ENCODE assay signal across 8 cellular contexts in the genomic region with DNA sequence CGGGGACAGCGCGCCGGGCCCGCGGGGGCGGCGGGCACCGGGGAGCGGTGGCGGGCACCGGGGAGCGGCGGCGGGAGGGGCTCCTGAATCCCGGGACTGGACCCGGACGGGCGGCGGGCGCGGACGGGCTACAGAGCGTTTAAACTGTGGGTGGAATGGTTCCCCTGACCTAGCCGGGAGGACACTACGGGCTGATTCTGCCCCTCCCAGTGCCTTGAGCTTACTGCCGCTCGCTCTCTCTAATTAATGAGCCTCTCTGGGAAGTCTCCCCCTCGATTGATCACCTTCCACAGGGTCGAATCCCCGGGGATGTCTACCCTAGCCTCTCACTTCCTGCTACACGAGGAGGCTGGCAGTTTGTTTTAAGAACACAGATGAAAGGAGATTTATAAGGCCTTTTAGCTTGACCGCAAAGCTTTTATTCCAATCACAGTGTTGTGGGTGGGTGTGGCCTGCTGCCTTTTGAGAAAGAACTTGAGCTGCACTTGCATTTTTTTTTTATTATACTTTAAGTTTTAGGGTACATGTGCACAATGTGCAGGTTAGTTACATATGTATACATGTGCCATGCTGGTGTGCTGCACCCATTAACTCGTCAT. TPM values are rescaled to one million over a fixed set of nuclear protein-coding genes. Genes with fewer than 3 reads are reported as not detected.
DNase-seq lines count a peak whose midpoint lies in the region; ATAC-seq, FAIRE-seq and TF ChIP-seq lines count a peak whose summit lies in the region.

No MANE protein-coding gene starts in this region.

- H3K27ac ChIP-seq in kidney (ENCODE audit: low read depth in 2 of 2, low read length in 2 of 2) (no peak overlapping the region), subcutaneous abdominal adipose tissue (ENCODE audit: low read depth, low read length) (no peak overlapping the region)

- POLR2A ChIA-PET in Caco-2 (lab: Charles Lee): interaction anchor here (0.9 kb wide), 1 partner anchor 12 kb away, joined by 3 read pairs; no protein-coding TSS in a partner anchor

- no peak for DNase-seq in Caco-2
- DNase-seq in activated T-helper 2 cell treated with anti-CD3 and anti-CD28 coated beads, Interferon-gamma antibody, Interleukin-2, Interleukin-4, amounts not matched to agents 10 μg/mL and 5 μg/mL and 100 μg/mL, durations not matched to agents 14 hours and 24 hours and 36 hours (ENCODE audit: low spot score): no peak
- no peak for DNase-seq in kidney
- no peak for DNase-seq in kidney glomerular epithelial cell (lab: John Stamatoyannopoulos, UW)

- H3K4me1 Mint-ChIP-seq in Caco-2 (ENCODE audit: low read depth, unreplicated experiment): peaks cover 7% of the 10 kb centered on the region
- peaks cover 6% of the 10 kb centered on the region for H3K4me1 Mint-ChIP-seq in activated T-helper 2 cell treated with anti-CD3 and anti-CD28 coated beads, Interferon-gamma antibody, Interleukin-2, Interleukin-4, amounts not matched to agents 10 μg/mL and 5 μg/mL and 100 μg/mL, durations not matched to agents 14 hours and 24 hours and 36 hours (ENCODE audit: low read depth)

- peaks cover 3% of the 10 kb centered on the region for H3K27me3 Mint-ChIP-seq in Caco-2 (ENCODE audit: insufficient read depth, unreplicated experiment)
- peaks cover 42% of the 10 kb centered on the region for H3K27me3 Mint-ChIP-seq in activated T-helper 2 cell treated with anti-CD3 and anti-CD28 coated beads, Interferon-gamma antibody, Interleukin-2, Interleukin-4, amounts not matched to agents 10 μg/mL and 5 μg/mL and 100 μg/mL, durations not matched to agents 14 hours and 24 hours and 36 hours (ENCODE audit: low read depth)

- H3K4me3 Mint-ChIP-seq in Caco-2 (ENCODE audit: unreplicated experiment): peak overlapping the region; percentile 68
- peak overlapping the region; percentile 42 for H3K4me3 Mint-ChIP-seq in activated T-helper 2 cell treated with anti-CD3 and anti-CD28 coated beads, Interferon-gamma antibody, Interleukin-2, Interleukin-4, amounts not matched to agents 10 μg/mL and 5 μg/mL and 100 μg/mL, durations not matched to agents 14 hours and 24 hours and 36 hours (ENCODE audit: low read depth)

- H3K27me3 ChIP-seq in Caco-2 (replicated peaks; ENCODE audit: control insufficient read depth, insufficient read depth, low read length) (no peaks in the 10 kb centered on the region), subcutaneous abdominal adipose tissue (ENCODE audit: control insufficient read depth in 5 of 5, insufficient read depth in 4 of 5, low read length in 5 of 5) (peaks cover 0 to 4% (median 0%) of the 10 kb centered on the region in 5 donors)

- H3K9me3 ChIP-seq in Caco-2 (no peaks in the 10 kb centered on the region), kidney (ENCODE audit: control insufficient read depth in 1 of 2, low read length in 2 of 2) (no peaks in the 10 kb centered on the region), subcutaneous abdominal adipose tissue (ENCODE audit: control insufficient read depth in 5 of 5, low read length in 5 of 5) (no peaks in the 10 kb centered on the region)

- TF ChIP-seq CTCF in Caco-2 (IDR thresholded peaks at IDR 0.05; ENCODE audit: insufficient read depth in 1 of 2, low read depth in 1 of 2, low read length in 1 of 2, severe bottlenecking in 1 of 2, unreplicated experiment in 1 of 2) (no peak), kidney (IDR thresholded peaks at IDR 0.05; ENCODE audit: borderline replicate concordance, extremely low read depth, insufficient read depth) (no peak)

- CTCF ChIA-PET in Caco-2 (lab: Charles Lee): interaction anchor here (0.6 to 1.6 kb wide), 3 partner anchors 35 to 38 kb away, joined by 3 to 6 read pairs (median 4); no protein-coding TSS in a partner anchor

- ATAC-seq in HG03280 (IDR thresholded peaks at IDR 0.05; ENCODE audit: unreplicated experiment) (peak; percentile 32), GM21423 (IDR thresholded peaks at IDR 0.05; ENCODE audit: unreplicated experiment) (no peak), HG02588 (IDR thresholded peaks at IDR 0.05; ENCODE audit: unreplicated experiment) (no peak)

- no peaks in the 10 kb centered on the region for H3K9me3 Mint-ChIP-seq in Caco-2 (ENCODE audit: unreplicated experiment)
- H3K9me3 Mint-ChIP-seq in activated T-helper 2 cell treated with anti-CD3 and anti-CD28 coated beads, Interferon-gamma antibody, Interleukin-2, Interleukin-4, amounts not matched to agents 10 μg/mL and 5 μg/mL and 100 μg/mL, durations not matched to agents 14 hours and 24 hours and 36 hours: no peaks in the 10 kb centered on the region

- intact Hi-C loops in Caco-2 (cut with micrococcal nuclease; ENCODE audit: unreplicated experiment) (no loop called here), kidney (cut with DNase I) (no loop called here)
- intact Hi-C loops in activated T-helper 2 cell treated with anti-CD3 and anti-CD28 coated beads, Interferon-gamma antibody, Interleukin-2, Interleukin-4, amounts not matched to agents 10 μg/mL and 5 μg/mL and 100 μg/mL, durations not matched to agents 14 hours and 24 hours and 36 hours (cut with micrococcal nuclease): no loop called here

- peak overlapping the region; percentile 62 for H3K4me3 ChIP-seq in Caco-2 (ENCODE audit: low read depth, low read length)
- peak overlapping the region; percentile 60 to 63 for H3K4me3 ChIP-seq in kidney (ENCODE audit: low read length in 2 of 2)
- H3K4me3 ChIP-seq in subcutaneous abdominal adipose tissue (ENCODE audit: low read depth in 1 of 5, low read length in 5 of 5): peak overlapping the region; percentile 67 to 78 (median 72)

- no peak overlapping the region for H3K27ac Mint-ChIP-seq in Caco-2 (ENCODE audit: unreplicated experiment)
- no peak overlapping the region for H3K27ac Mint-ChIP-seq in activated T-helper 2 cell treated with anti-CD3 and anti-CD28 coated beads, Interferon-gamma antibody, Interleukin-2, Interleukin-4, amounts not matched to agents 10 μg/mL and 5 μg/mL and 100 μg/mL, durations not matched to agents 14 hours and 24 hours and 36 hours

- no peaks in the 10 kb centered on the region for H3K36me3 ChIP-seq in Caco-2 (ENCODE audit: control insufficient read depth, insufficient read depth, low read length)
- no peaks in the 10 kb centered on the region for H3K36me3 ChIP-seq in kidney (ENCODE audit: control insufficient read depth in 1 of 2, insufficient read depth in 2 of 2, low read length in 2 of 2)
- no peaks in the 10 kb centered on the region for H3K36me3 ChIP-seq in subcutaneous abdominal adipose tissue (ENCODE audit: control insufficient read depth in 5 of 5, insufficient read depth in 5 of 5, low read length in 5 of 5)

- peaks cover 7% of the 10 kb centered on the region for H3K36me3 Mint-ChIP-seq in Caco-2 (ENCODE audit: insufficient read depth, unreplicated experiment)
- no peaks in the 10 kb centered on the region for H3K36me3 Mint-ChIP-seq in activated T-helper 2 cell treated with anti-CD3 and anti-CD28 coated beads, Interferon-gamma antibody, Interleukin-2, Interleukin-4, amounts not matched to agents 10 μg/mL and 5 μg/mL and 100 μg/mL, durations not matched to agents 14 hours and 24 hours and 36 hours (ENCODE audit: low read depth)

- no TSS peak for BruUV-seq in Caco-2 (replicated peaks; lab: Mats Ljungman, UMichigan)

- H3K4me1 ChIP-seq in Caco-2 (no peaks in the 10 kb centered on the region), kidney (ENCODE audit: control insufficient read depth in 1 of 2, insufficient read depth in 1 of 2, low read depth in 1 of 2, low read length in 2 of 2) (peaks cover 2 to 4% of the 10 kb centered on the region in 2 donors), subcutaneous abdominal adipose tissue (ENCODE audit: control insufficient read depth in 5 of 5, insufficient read depth in 5 of 5, low read length in 5 of 5) (peaks cover 2 to 19% (median 11%) of the 10 kb centered on the region in 5 donors)

- H3K9ac ChIP-seq in kidney (ENCODE audit: low read length in 2 of 2): no peak overlapping the region
- H3K9ac ChIP-seq in subcutaneous abdominal adipose tissue (ENCODE audit: low read length in 5 of 5): peak overlapping the region in 3 of 5 donors; percentile 55 to 78 (median 71)

- FAIRE-seq in kidney (lab: Jason Lieb, UNC): no peak

RNA-seq across cellular contexts. Expression of gene GNAL, which starts 1.0 kb away (rescaled TPM):
- total RNA-seq in Caco-2 (2022): 24.5 and 28.4 TPM in 2 replicates
- 0.14 and 0.52 TPM in 2 replicates for total RNA-seq in activated T-helper 2 cell treated with anti-CD3 and anti-CD28 coated beads, Interferon-gamma antibody, Interleukin-2, Interleukin-4, amounts not matched to agents 10 μg/mL and 5 μg/mL and 100 μg/mL, durations not matched to agents 14 hours and 24 hours and 36 hours
- 9.7 TPM for total RNA-seq in kidney
- polyA plus RNA-seq in kidney (ENCODE audit: insufficient read depth, low read depth, low replicate concordance): 1.8 TPM

Comparison
In these comparisons a context has a peak if more than half of its experiments do, and no peak if none do; other contexts are left out.
1. H3K9ac ChIP-seq: peak in subcutaneous abdominal adipose tissue (3 of 5); none in kidney (0 of 2).
2. Peak in every context shown above with its lines, with median percentiles within 50 percentile points of each other: H3K4me3 ChIP-seq.